ENCODE assay signal across 38 cellular contexts in genomic region chr12:88238406-88238805, GRCh38.
A peak's percentile ranks its signal among the peaks of the same experiment; 100 is the strongest.
DNase-seq lines count a peak whose midpoint lies in the region; ATAC-seq, FAIRE-seq and TF ChIP-seq lines count a peak whose summit lies in the region.
"Had no signal": no experiment of that assay in that cellular context is flagged by ENCODE, and none has a peak within 500 bp of the region (broad histone marks: within the 10 kb centered on the region; RNA-seq: fewer than 3 reads in every experiment).

No MANE protein-coding gene starts in this region.

- H3K9ac ChIP-seq in astrocyte (ENCODE audit: low read length): no peak overlapping the region

- no peak for TF ChIP-seq CTCF in natural killer cell (IDR thresholded peaks at IDR 0.05)
- no peak for TF ChIP-seq CTCF in astrocyte (IDR thresholded peaks at IDR 0.05; ENCODE audit: insufficient read depth, low read depth, low read length)

- peak overlapping the region in 1 of 2 donors; percentile 38 for H3K27ac Mint-ChIP-seq in natural killer cell treated with Interleukin-12 subunit alpha and Interleukin-12 subunit beta and Interleukin-15 and Interleukin-18, amount 100 ng/mL, for 72 hours
- H3K27ac Mint-ChIP-seq in natural killer cell (no peak overlapping the region), astrocyte (ENCODE audit: unreplicated experiment) (peak overlapping the region; percentile 41)
- H3K27ac Mint-ChIP-seq in stimulated activated effector memory CD8-positive, alpha-beta T cell treated with anti-CD3 and anti-CD28 coated beads, Interleukin-12 subunit alpha, Interleukin-12 subunit beta, amount 100 ng/mL, for 72 hours: no peak overlapping the region
- H3K27ac Mint-ChIP-seq: activated CD4-positive, alpha-beta memory T cell treated with anti-CD3 and anti-CD28 coated beads for 36 hours; activated naive CD8-positive, alpha-beta T cell; CD8-positive, alpha-beta T cell; effector memory CD8-positive, alpha-beta T cell; naive thymus-derived CD4-positive, alpha-beta T cell; T-helper 17 cell; type B pancreatic cell had no signal

- no peaks in the 10 kb centered on the region for H3K27me3 Mint-ChIP-seq in natural killer cell treated with Interleukin-12 subunit alpha and Interleukin-12 subunit beta and Interleukin-15 and Interleukin-18, amount 100 ng/mL, for 72 hours
- H3K27me3 Mint-ChIP-seq in natural killer cell (ENCODE audit: low read depth in 2 of 2) (no peaks in the 10 kb centered on the region), astrocyte (ENCODE audit: low read depth, unreplicated experiment) (no peaks in the 10 kb centered on the region)
- H3K27me3 Mint-ChIP-seq: effector memory CD8-positive, alpha-beta T cell; T-helper 17 cell; type B pancreatic cell had no signal

- H3K9me3 Mint-ChIP-seq in natural killer cell treated with Interleukin-12 subunit alpha and Interleukin-12 subunit beta and Interleukin-15 and Interleukin-18, amount 100 ng/mL, for 72 hours: peaks cover 3% of the 10 kb centered on the region
- peaks cover 6 to 7% of the 10 kb centered on the region in 2 donors for H3K9me3 Mint-ChIP-seq in natural killer cell
- no peaks in the 10 kb centered on the region for H3K9me3 Mint-ChIP-seq in astrocyte (ENCODE audit: unreplicated experiment)
- H3K9me3 Mint-ChIP-seq in stimulated activated effector memory CD8-positive, alpha-beta T cell treated with anti-CD3 and anti-CD28 coated beads, Interleukin-12 subunit alpha, Interleukin-12 subunit beta, amount 100 ng/mL, for 72 hours: no peaks in the 10 kb centered on the region
- H3K9me3 Mint-ChIP-seq: effector memory CD8-positive, alpha-beta T cell had no signal

- H3K27me3 ChIP-seq in astrocyte (ENCODE audit: insufficient read depth, low read length): no peaks in the 10 kb centered on the region
- H3K27me3 ChIP-seq: ascending aorta, BE2C, MG63 had no signal

- no peaks in the 10 kb centered on the region for H3K9me3 ChIP-seq in astrocyte (ENCODE audit: insufficient read depth, low read depth, low read length)
- H3K9me3 ChIP-seq: ascending aorta, BE2C, psoas muscle had no signal

- peak; percentile 22 to 24 for ATAC-seq in natural killer cell treated with Interleukin-12 subunit alpha and Interleukin-12 subunit beta and Interleukin-15 and Interleukin-18, amount 100 ng/mL, for 72 hours
- ATAC-seq in natural killer cell (no peak), HG02885 (IDR thresholded peaks at IDR 0.05; ENCODE audit: poor library complexity, unreplicated experiment) (peak; percentile 19)
- ATAC-seq in stimulated activated effector memory CD8-positive, alpha-beta T cell treated with anti-CD3 and anti-CD28 coated beads, Interleukin-12 subunit alpha, Interleukin-12 subunit beta, amount 100 ng/mL, for 72 hours: no peak
- ATAC-seq: activated CD4-positive, CD25-positive, alpha-beta regulatory T cell treated with anti-CD3 and anti-CD28 coated beads, Interleukin-2, amount 50 U/mL, for 24 hours; CD8-positive, alpha-beta T cell; effector memory CD8-positive, alpha-beta T cell; naive thymus-derived CD4-positive, alpha-beta T cell; psoas muscle; Right ventricle myocardium inferior; sciatic nerve; T-helper 17 cell had no signal

- peak; percentile 17 for FAIRE-seq in astrocyte (lab: Jason Lieb, UNC)
- FAIRE-seq: islet of Langerhans, TTC549 had no signal

- peaks cover 14% of the 10 kb centered on the region for H3K4me1 ChIP-seq in astrocyte (ENCODE audit: insufficient read depth, low read length)
- H3K4me1 ChIP-seq: ascending aorta, BE2C, left ventricle myocardium inferior, psoas muscle had no signal

- peak overlapping the region; percentile 45 for H3K4me2 ChIP-seq in astrocyte (ENCODE audit: low read length)
- H3K4me2 ChIP-seq: PC-9 had no signal

- peaks cover 2 to 18% of the 10 kb centered on the region in 2 donors for H3K4me1 Mint-ChIP-seq in natural killer cell treated with Interleukin-12 subunit alpha and Interleukin-12 subunit beta and Interleukin-15 and Interleukin-18, amount 100 ng/mL, for 72 hours (ENCODE audit: low read depth in 2 of 2)
- no peaks in the 10 kb centered on the region for H3K4me1 Mint-ChIP-seq in natural killer cell
- H3K4me1 Mint-ChIP-seq in astrocyte (ENCODE audit: low read depth, unreplicated experiment): peaks cover 35% of the 10 kb centered on the region
- peaks cover 24% of the 10 kb centered on the region for H3K4me1 Mint-ChIP-seq in stimulated activated effector memory CD8-positive, alpha-beta T cell treated with anti-CD3 and anti-CD28 coated beads, Interleukin-12 subunit alpha, Interleukin-12 subunit beta, amount 100 ng/mL, for 72 hours

- POLR2A ChIA-PET in HEK293T (lab: Yijun Ruan, JAX): no interaction called here

- CTCF ChIA-PET in HEK293T (lab: Yijun Ruan, JAX): no interaction called here

- H3K36me3 Mint-ChIP-seq in natural killer cell treated with Interleukin-12 subunit alpha and Interleukin-12 subunit beta and Interleukin-15 and Interleukin-18, amount 100 ng/mL, for 72 hours: no peaks in the 10 kb centered on the region
- H3K36me3 Mint-ChIP-seq in natural killer cell (no peaks in the 10 kb centered on the region), astrocyte (ENCODE audit: low read depth, unreplicated experiment) (no peaks in the 10 kb centered on the region)
- no peaks in the 10 kb centered on the region for H3K36me3 Mint-ChIP-seq in stimulated activated effector memory CD8-positive, alpha-beta T cell treated with anti-CD3 and anti-CD28 coated beads, Interleukin-12 subunit alpha, Interleukin-12 subunit beta, amount 100 ng/mL, for 72 hours
- H3K36me3 Mint-ChIP-seq: activated naive CD8-positive, alpha-beta T cell; CD8-positive, alpha-beta T cell; type B pancreatic cell had no signal

- no peaks in the 10 kb centered on the region for H3K36me3 ChIP-seq in astrocyte (ENCODE audit: insufficient read depth, low read length)
- H3K36me3 ChIP-seq: ascending aorta, BE2C, left ventricle myocardium inferior, MG63 had no signal

- H3K79me2 ChIP-seq in astrocyte (ENCODE audit: insufficient read depth, low read length): no peaks in the 10 kb centered on the region

- peak overlapping the region; percentile 61 for H2AFZ ChIP-seq in astrocyte (ENCODE audit: low read depth, low read length)
- H2AFZ ChIP-seq: PC-9 had no signal

- intact Hi-C loops in natural killer cell (cut with micrococcal nuclease): no loop called here

- H3K4me3 Mint-ChIP-seq in natural killer cell treated with Interleukin-12 subunit alpha and Interleukin-12 subunit beta and Interleukin-15 and Interleukin-18, amount 100 ng/mL, for 72 hours: no peak overlapping the region
- H3K4me3 Mint-ChIP-seq in natural killer cell: no peak overlapping the region
- H3K4me3 Mint-ChIP-seq in astrocyte (ENCODE audit: unreplicated experiment): no peak overlapping the region
- peak overlapping the region; percentile 1 for H3K4me3 Mint-ChIP-seq in stimulated activated effector memory CD8-positive, alpha-beta T cell treated with anti-CD3 and anti-CD28 coated beads, Interleukin-12 subunit alpha, Interleukin-12 subunit beta, amount 100 ng/mL, for 72 hours
- H3K4me3 Mint-ChIP-seq: activated CD4-positive, alpha-beta memory T cell treated with anti-CD3 and anti-CD28 coated beads for 36 hours; activated naive CD8-positive, alpha-beta T cell; CD8-positive, alpha-beta T cell; effector memory CD8-positive, alpha-beta T cell; naive thymus-derived CD4-positive, alpha-beta T cell; T-helper 17 cell; type B pancreatic cell had no signal

- no peak for DNase-seq in natural killer cell treated with Interleukin-12 subunit alpha and Interleukin-12 subunit beta and Interleukin-15 and Interleukin-18, amount 100 ng/mL, for 72 hours (ENCODE audit: low spot score)
- DNase-seq in natural killer cell (no peak), astrocyte (ENCODE audit: low read depth) (no peak), NCI-H345 (lab: John Stamatoyannopoulos, UW) (no peak), NCI-H774 (lab: John Stamatoyannopoulos, UW) (no peak), HEK293T (ENCODE audit: extremely low spot score) (no peak)
- no peak for DNase-seq in stimulated activated effector memory CD8-positive, alpha-beta T cell treated with anti-CD3 and anti-CD28 coated beads, Interleukin-12 subunit alpha, Interleukin-12 subunit beta, amount 100 ng/mL, for 72 hours (ENCODE audit: low spot score in 2 of 2)
- DNase-seq: activated CD4-positive, alpha-beta memory T cell treated with anti-CD3 and anti-CD28 coated beads for 36 hours; BE2C; caudate nucleus; CD8-positive, alpha-beta T cell; cortex of kidney; effector memory CD8-positive, alpha-beta T cell; erythroblast; KG1; left ventricle myocardium inferior; midbrain; naive thymus-derived CD4-positive, alpha-beta T cell; NCI-H1105; NCI-H187 treated with DMSO at 0.1 percent for 48 hours; NCI-H2171; NCI-H510A treated with DMSO at 0.1 percent for 48 hours; nucleus accumbens; PC-9; psoas muscle; stimulated activated CD4-positive, alpha-beta T cell treated with anti-CD3 and anti-CD28 coated beads, Interleukin-4, amount 100 ng/mL, for 24 hours; substantia nigra; T-helper 17 cell had no signal

- no peaks in the 10 kb centered on the region for H4K20me1 ChIP-seq in astrocyte (ENCODE audit: insufficient read depth, low read length)

- H3K27ac ChIP-seq in astrocyte (ENCODE audit: low read depth, low read length): peak overlapping the region; percentile 53
- H3K27ac ChIP-seq: ascending aorta, left ventricle myocardium inferior, PC-9, psoas muscle had no signal

- H3K4me3 ChIP-seq in astrocyte (ENCODE audit: insufficient read depth, low read depth, low read length): no peak overlapping the region
- H3K4me3 ChIP-seq: ascending aorta, left ventricle myocardium inferior, MG63, PC-9, psoas muscle had no signal

TF ChIP-seq in HEK293T, 16 proteins besides CTCF, POLR2A, EP300 and RAD21:
- TF ChIP-seq NFRKB (IDR thresholded peaks at IDR 0.05) (no peak), SP1 (IDR thresholded peaks at IDR 0.05) (no peak), LEF1 (IDR thresholded peaks at IDR 0.05; ENCODE audit: borderline replicate concordance) (no peak)

Comparison
In these comparisons a context has a peak if more than half of its experiments do, and no peak if none do; other contexts are left out.
1. ATAC-seq: peak in natural killer cell treated with Interleukin-12 subunit alpha and Interleukin-12 subunit beta and Interleukin-15 and Interleukin-18, amount 100 ng/mL, for 72 hours (2 of 2) and HG02885 (single experiment); none in natural killer cell (0 of 3) and stimulated activated effector memory CD8-positive, alpha-beta T cell treated with anti-CD3 and anti-CD28 coated beads, Interleukin-12 subunit alpha, Interleukin-12 subunit beta, amount 100 ng/mL, for 72 hours (single experiment).